In genomic region chr7:89003619-89003956, GRCh38 we compare ENCODE assay signal across 11 cellular contexts.
DNase-seq lines count a peak whose midpoint lies in the region; ATAC-seq and TF ChIP-seq lines count a peak whose summit lies in the region.
"Had no signal": no experiment of that assay in that cellular context is flagged by ENCODE, and none has a peak within 500 bp of the region (broad histone marks: within the 10 kb centered on the region; RNA-seq: fewer than 3 reads in every experiment).

No MANE protein-coding gene starts in this region.

- H3K36me3 Mint-ChIP-seq in activated CD4-positive, alpha-beta T cell treated with anti-CD3 and anti-CD28 coated beads, Interleukin-2, amount 10 ng/mL, durations not matched to agents 7 days and 5 days (ENCODE audit: low read depth): no peaks in the 10 kb centered on the region
- H3K36me3 Mint-ChIP-seq in naive thymus-derived CD8-positive, alpha-beta T cell: no peaks in the 10 kb centered on the region

- H3K9me3 ChIP-seq in sigmoid colon: no peaks in the 10 kb centered on the region

- ATAC-seq in GM21723 (IDR thresholded peaks at IDR 0.05; ENCODE audit: unreplicated experiment) (peak; percentile 56), HG03457 (IDR thresholded peaks at IDR 0.05; ENCODE audit: unreplicated experiment) (peak; percentile 61)
- ATAC-seq in naive thymus-derived CD8-positive, alpha-beta T cell: peak in 1 of 2 donors; percentile 30

- no peak for TF ChIP-seq EP300 in sigmoid colon (IDR thresholded peaks at IDR 0.05)

- TF ChIP-seq CTCF in sigmoid colon (IDR thresholded peaks at IDR 0.05): no peak

- H3K27ac Mint-ChIP-seq in activated CD4-positive, alpha-beta T cell treated with anti-CD3 and anti-CD28 coated beads, Interleukin-2, amount 10 ng/mL, durations not matched to agents 7 days and 5 days: peak overlapping the region; percentile 82
- peak overlapping the region in 6 of 10 donors; percentile 14 to 90 (median 60) for H3K27ac Mint-ChIP-seq in naive thymus-derived CD8-positive, alpha-beta T cell

- peaks cover 18% of the 10 kb centered on the region for H3K4me1 Mint-ChIP-seq in activated CD4-positive, alpha-beta T cell treated with anti-CD3 and anti-CD28 coated beads, Interleukin-2, amount 10 ng/mL, durations not matched to agents 7 days and 5 days
- peaks cover 5 to 17% (median 15%) of the 10 kb centered on the region in 4 donors for H3K4me1 Mint-ChIP-seq in naive thymus-derived CD8-positive, alpha-beta T cell

- no peaks in the 10 kb centered on the region for H3K27me3 ChIP-seq in sigmoid colon
- H3K27me3 ChIP-seq: brain microvascular endothelial cell had no signal

- POLR2A ChIA-PET in activated CD4-positive, alpha-beta T cell treated with anti-CD3 and anti-CD28 coated beads, Interleukin-2, amount 10 ng/mL, durations not matched to agents 7 days and 5 days (lab: Charles Lee): no interaction called here
- POLR2A ChIA-PET in naive thymus-derived CD8-positive, alpha-beta T cell (lab: Charles Lee): no interaction called here

- intact Hi-C loops in sigmoid colon (cut with DNase I): no loop called here

- H3K36me3 ChIP-seq in sigmoid colon: no peaks in the 10 kb centered on the region
- H3K36me3 ChIP-seq: brain microvascular endothelial cell had no signal

- 34 to 45% methylated on average over 2 of the region's 2 CpGs for WGBS in sigmoid colon, 2 donors

- CTCF ChIA-PET in activated CD4-positive, alpha-beta T cell treated with anti-CD3 and anti-CD28 coated beads, Interleukin-2, amount 10 ng/mL, durations not matched to agents 7 days and 5 days (lab: Charles Lee): no interaction called here

- peak overlapping the region; percentile 73 for H3K4me3 Mint-ChIP-seq in activated CD4-positive, alpha-beta T cell treated with anti-CD3 and anti-CD28 coated beads, Interleukin-2, amount 10 ng/mL, durations not matched to agents 7 days and 5 days
- peak overlapping the region; percentile 22 to 87 (median 74) for H3K4me3 Mint-ChIP-seq in naive thymus-derived CD8-positive, alpha-beta T cell

- H3K4me3 ChIP-seq in sigmoid colon: no peak overlapping the region

- no peak for DNase-seq in activated CD4-positive, alpha-beta T cell treated with anti-CD3 and anti-CD28 coated beads, Interleukin-2, amount 10 ng/mL, durations not matched to agents 7 days and 5 days
- DNase-seq in activated CD4-positive, alpha-beta T cell treated with anti-CD3 and anti-CD28 coated beads, Interleukin-2, amount 50 U/mL, for 4 hours: no peak
- no peak for DNase-seq in naive thymus-derived CD8-positive, alpha-beta T cell
- no peak for DNase-seq in sigmoid colon
- DNase-seq in NCI-H1436 treated with DMSO at 0.1 percent for 48 hours (lab: John Stamatoyannopoulos, UW): no peak
- DNase-seq in DMS53 treated with DMSO at 0.1 percent for 48 hours (lab: John Stamatoyannopoulos, UW; ENCODE audit: unreplicated experiment): no peak
- DNase-seq: brain microvascular endothelial cell, NCI-H1436, nucleus accumbens had no signal

- peaks cover 0 to 14% (median 0%) of the 10 kb centered on the region in 4 donors for H3K4me1 ChIP-seq in sigmoid colon

- no peak for TF ChIP-seq POLR2A in sigmoid colon (IDR thresholded peaks at IDR 0.05)

- H3K27ac ChIP-seq in sigmoid colon: no peak overlapping the region
- H3K27ac ChIP-seq: brain microvascular endothelial cell had no signal

- no peaks in the 10 kb centered on the region for H3K9me3 Mint-ChIP-seq in activated CD4-positive, alpha-beta T cell treated with anti-CD3 and anti-CD28 coated beads, Interleukin-2, amount 10 ng/mL, durations not matched to agents 7 days and 5 days
- H3K9me3 Mint-ChIP-seq in naive thymus-derived CD8-positive, alpha-beta T cell: no peaks in the 10 kb centered on the region

- H3K27me3 Mint-ChIP-seq in activated CD4-positive, alpha-beta T cell treated with anti-CD3 and anti-CD28 coated beads, Interleukin-2, amount 10 ng/mL, durations not matched to agents 7 days and 5 days: peaks cover 6% of the 10 kb centered on the region
- peaks cover 0 to under 1% (median 0%) of the 10 kb centered on the region in 5 donors for H3K27me3 Mint-ChIP-seq in naive thymus-derived CD8-positive, alpha-beta T cell
